ENCODE assay signal across 20 cellular contexts in genomic region chr9:21556581-21557427, GRCh38.
A peak's percentile ranks its signal among the peaks of the same experiment; 100 is the strongest.
DNase-seq lines count a peak whose midpoint lies in the region; ATAC-seq and TF ChIP-seq lines count a peak whose summit lies in the region.
"Had no signal": no experiment of that assay in that cellular context is flagged by ENCODE, and none has a peak within 500 bp of the region (broad histone marks: within the 10 kb centered on the region; RNA-seq: fewer than 3 reads in every experiment).

No MANE protein-coding gene starts in this region.

- H3K27ac ChIP-seq in breast epithelium (no peak overlapping the region), brain microvascular endothelial cell (no peak overlapping the region), foreskin keratinocyte (peak overlapping the region; percentile 85), left ventricle myocardium inferior (replicated peaks) (no peak overlapping the region)
- H3K27ac ChIP-seq: ascending aorta had no signal

- H3K9me3 Mint-ChIP-seq in MCF 10A (ENCODE audit: unreplicated experiment): no peaks in the 10 kb centered on the region
- H3K9me3 Mint-ChIP-seq: activated T-helper 17 cell treated with anti-CD3 and anti-CD28 coated beads, Interleukin-2, amount 50 U/mL, for 72 hours had no signal

- H3K4me1 ChIP-seq in breast epithelium (peaks cover 0 to 5% of the 10 kb centered on the region in 2 donors), foreskin keratinocyte (peaks cover 41% of the 10 kb centered on the region), left ventricle myocardium inferior (peaks cover 18% of the 10 kb centered on the region)

- H3K27me3 ChIP-seq in breast epithelium (peaks cover 0 to 31% of the 10 kb centered on the region in 2 donors), brain microvascular endothelial cell (replicated peaks) (no peaks in the 10 kb centered on the region), foreskin keratinocyte (no peaks in the 10 kb centered on the region), left ventricle myocardium inferior (ENCODE audit: low read depth) (peaks cover 86% of the 10 kb centered on the region)

- CTCF ChIA-PET in MCF 10A (lab: Yijun Ruan, JAX): interaction anchor here (0.5 to 0.8 kb wide), 3 partner anchors 24 to 687 kb away, joined by 3 to 4 read pairs (median 3); no protein-coding TSS in a partner anchor

- no peaks in the 10 kb centered on the region for H3K27me3 Mint-ChIP-seq in MCF 10A (ENCODE audit: insufficient read depth, unreplicated experiment)

- peak overlapping the region; percentile 80 for H3K4me3 Mint-ChIP-seq in MCF 10A (ENCODE audit: unreplicated experiment)
- H3K4me3 Mint-ChIP-seq: activated T-helper 17 cell treated with anti-CD3 and anti-CD28 coated beads, Interleukin-2, amount 50 U/mL, for 72 hours had no signal

- TF ChIP-seq CTCF in MCF 10A (IDR thresholded peaks at IDR 0.05; ENCODE audit: unreplicated experiment) (no peak), breast epithelium (IDR thresholded peaks at IDR 0.05) (no peak), brain microvascular endothelial cell (IDR thresholded peaks at IDR 0.05; ENCODE audit: low read depth, low read length, missing control alignments) (no peak), foreskin keratinocyte (conservative IDR thresholded peaks at IDR 0.05) (no peak), left ventricle myocardium inferior (IDR thresholded peaks at IDR 0.05; ENCODE audit: borderline replicate concordance) (no peak)

- no peak for TF ChIP-seq POLR2A in breast epithelium (IDR thresholded peaks at IDR 0.05)

- H3K9me3 ChIP-seq in breast epithelium (no peaks in the 10 kb centered on the region), left ventricle myocardium inferior (replicated peaks) (no peaks in the 10 kb centered on the region)
- H3K9me3 ChIP-seq: ascending aorta, SK-N-SH had no signal

- intact Hi-C loops in MCF 10A (cut with micrococcal nuclease) (loop anchor here (1.0 to 10.0 kb wide), 6 partner anchors 50 to 682 kb away; no protein-coding TSS in a partner anchor), breast epithelium (cut with DNase I; ENCODE audit: low total_unique reads) (no loop called here), left ventricle myocardium inferior (cut with micrococcal nuclease) (no loop called here)

- peak overlapping the region; percentile 95 for H3K27ac Mint-ChIP-seq in MCF 10A (ENCODE audit: low read depth, unreplicated experiment)
- H3K27ac Mint-ChIP-seq: activated T-helper 17 cell treated with anti-CD3 and anti-CD28 coated beads, Interleukin-2, amount 50 U/mL, for 72 hours had no signal

- BruUV-seq in MCF 10A (replicated peaks; lab: Mats Ljungman, UMichigan): no TSS peak

- in situ Hi-C loops in brain microvascular endothelial cell (cut with HindIII; ENCODE audit: low pct_ligation_motif_present, low sequenced_read_pairs): no loop called here

- DNase-seq in MCF 10A (ENCODE audit: unreplicated experiment) (no peak), breast epithelium (ENCODE audit: low spot score in 2 of 2) (no peak), brain microvascular endothelial cell (no peak), foreskin keratinocyte (no peak), NCI-H2196 treated with DMSO at 0.1 percent for 48 hours (lab: John Stamatoyannopoulos, UW; ENCODE audit: unreplicated experiment) (no peak), GF-D8 (lab: John Stamatoyannopoulos, UW) (no peak), left ventricle myocardium inferior (no peak)
- DNase-seq: ACHN; effector CD4-positive, alpha-beta T cell; glutamatergic neuron; islet precursor cell; Karpas-422; NCI-H146; posterior cingulate gyrus; SK-N-SH; stimulated activated CD4-positive, alpha-beta T cell treated with anti-CD3 and anti-CD28 coated beads, Interleukin-15, amount 100 ng/mL, for 24 hours; substantia nigra had no signal

- POLR2A ChIA-PET in MCF 10A (lab: Yijun Ruan, JAX): interaction anchor here (0.8 to 4.9 kb wide), 10 partner anchors 8 to 682 kb away, joined by 3 to 48 read pairs (median 3); no protein-coding TSS in a partner anchor

- no peak overlapping the region for H3K4me3 ChIP-seq in breast epithelium
- H3K4me3 ChIP-seq in brain microvascular endothelial cell (ENCODE audit: low read depth, low read length): peak overlapping the region; percentile 80
- H3K4me3 ChIP-seq in left ventricle myocardium inferior: no peak overlapping the region
- H3K4me3 ChIP-seq: ascending aorta had no signal

- no peaks in the 10 kb centered on the region for H3K36me3 ChIP-seq in breast epithelium
- H3K36me3 ChIP-seq in brain microvascular endothelial cell (replicated peaks): no peaks in the 10 kb centered on the region
- H3K36me3 ChIP-seq in left ventricle myocardium inferior: no peaks in the 10 kb centered on the region
- H3K36me3 ChIP-seq: ascending aorta had no signal

- no peaks in the 10 kb centered on the region for H3K36me3 Mint-ChIP-seq in MCF 10A (ENCODE audit: insufficient read depth, unreplicated experiment)

- H3K4me1 Mint-ChIP-seq in MCF 10A (ENCODE audit: insufficient read depth, unreplicated experiment): peaks cover 7% of the 10 kb centered on the region

- ATAC-seq in foreskin keratinocyte: no peak
- no peak for ATAC-seq in GM21825 (IDR thresholded peaks at IDR 0.05; ENCODE audit: unreplicated experiment)
- ATAC-seq: activated T-helper 17 cell treated with anti-CD3 and anti-CD28 coated beads, Interleukin-2, amount 50 U/mL, for 72 hours had no signal
